8 cellular contexts compared by ENCODE assay signal in genomic region chr12:48716168-48716492, GRCh38. TPM values are rescaled to one million over a fixed set of nuclear protein-coding genes. Genes with fewer than 3 reads are reported as not detected.
A peak's percentile ranks its signal among the peaks of the same experiment; 100 is the strongest.
DNase-seq lines count a peak whose midpoint lies in the region; ATAC-seq and TF ChIP-seq lines count a peak whose summit lies in the region.

No MANE protein-coding gene starts in this region.

- peak overlapping the region; percentile 74 for H3K4me3 ChIP-seq in A673 (ENCODE audit: low read depth, low read length, poor library complexity, severe bottlenecking)
- H3K4me3 ChIP-seq in HL-60 (replicated peaks; ENCODE audit: insufficient read depth, low read length), result peak overlapping the region; percentile 72
- H3K4me3 ChIP-seq in cardiac fibroblast (replicated peaks in 1 of 2; ENCODE audit: low read depth in 2 of 2, low read length in 2 of 2), result peak overlapping the region; percentile 78 to 89
- peak overlapping the region; percentile 41 for H3K4me3 ChIP-seq in mucosa of descending colon

- H3K9me3 ChIP-seq in A673 (ENCODE audit: low read depth, low read length, poor library complexity, severe bottlenecking) (no peaks in the 10 kb centered on the region), mucosa of descending colon (peaks cover 11% of the 10 kb centered on the region)

- TF ChIP-seq CTCF in A673 (conservative IDR thresholded peaks at IDR 0.05; ENCODE audit: low read depth, low read length), result no peak
- TF ChIP-seq CTCF in HL-60 (IDR thresholded peaks at IDR 0.05; ENCODE audit: insufficient read depth, low read length), result no peak
- TF ChIP-seq CTCF in cardiac fibroblast (IDR thresholded peaks at IDR 0.05; ENCODE audit: low read depth, low read length), result no peak
- no peak for TF ChIP-seq CTCF in mucosa of descending colon (IDR thresholded peaks at IDR 0.05)

- TSS peak; percentile 69 for BruUV-seq in A673 (replicated peaks; lab: Mats Ljungman, UMichigan)

- peaks cover 15% of the 10 kb centered on the region for H3K4me1 ChIP-seq in A673 (ENCODE audit: insufficient read depth, low read length, poor library complexity, severe bottlenecking)
- peaks cover 20% of the 10 kb centered on the region for H3K4me1 ChIP-seq in mucosa of descending colon (ENCODE audit: low read depth)

- POLR2A ChIA-PET in A673 (lab: Charles Lee; ENCODE audit: low non-redundant PET), result no interaction called here

- H3K36me3 ChIP-seq in A673 (ENCODE audit: insufficient read depth, low read length, poor library complexity, severe bottlenecking) (peaks cover 27% of the 10 kb centered on the region), mucosa of descending colon (ENCODE audit: low read depth) (no peaks in the 10 kb centered on the region)

- CTCF ChIA-PET in A673 (lab: Charles Lee), result no interaction called here

- intact Hi-C loops in A673 (cut with micrococcal nuclease; ENCODE audit: unreplicated experiment) (no loop called here), mucosa of descending colon (cut with DNase I, micrococcal nuclease) (no loop called here)

- H3K27me3 ChIP-seq in A673 (replicated peaks; ENCODE audit: insufficient read depth, low read depth, low read length, poor library complexity), result no peaks in the 10 kb centered on the region
- H3K27me3 ChIP-seq in HL-60 (ENCODE audit: insufficient read depth, poor library complexity, severe bottlenecking), result no peaks in the 10 kb centered on the region

- no peak for TF ChIP-seq POLR2A in GM18505 (IDR thresholded peaks at IDR 0.05; ENCODE audit: borderline replicate concordance, extremely low read depth, insufficient read depth, insufficient read length)

- DNase-seq in A673 (ENCODE audit: low spot score) (no peak), HL-60 (ENCODE audit: low read depth in 1 of 2, low spot score in 1 of 2) (no peak), cardiac fibroblast (ENCODE audit: low read depth in 2 of 2) (no peak), mucosa of descending colon (no peak), NCI-H2029 treated with DMSO at 0.1 percent for 48 hours (lab: John Stamatoyannopoulos, UW) (no peak)

- H3K27ac ChIP-seq in A673 (ENCODE audit: low read depth, low read length, poor library complexity, severe bottlenecking) (peak overlapping the region; percentile 93), HL-60 (replicated peaks) (peak overlapping the region; percentile 96)

- ATAC-seq in mucosa of descending colon (no peak), HG03442 (IDR thresholded peaks at IDR 0.05; ENCODE audit: unreplicated experiment) (no peak), HG02759 (IDR thresholded peaks at IDR 0.05; ENCODE audit: unreplicated experiment) (no peak), GM18505 (IDR thresholded peaks at IDR 0.05; ENCODE audit: unreplicated experiment) (no peak)

RNA-seq across cellular contexts. Expression of gene CCNT1, which starts 0.4 kb away (rescaled TPM):
- total RNA-seq in A673 (2021) (51.0 and 51.8 TPM in 2 replicates), mucosa of descending colon (10 to 100 TPM; 25.7 to 40.9 (median 31.1) TPM)

RNA-seq across cellular contexts. Expression of gene KANSL2, which starts 34.1 kb away (rescaled TPM):
- total RNA-seq in A673 (2021) (46.9 and 51.4 TPM in 2 replicates), mucosa of descending colon (10 to 100 TPM; 18.3 to 25.8 (median 22.6) TPM)
